In the genomic region with DNA sequence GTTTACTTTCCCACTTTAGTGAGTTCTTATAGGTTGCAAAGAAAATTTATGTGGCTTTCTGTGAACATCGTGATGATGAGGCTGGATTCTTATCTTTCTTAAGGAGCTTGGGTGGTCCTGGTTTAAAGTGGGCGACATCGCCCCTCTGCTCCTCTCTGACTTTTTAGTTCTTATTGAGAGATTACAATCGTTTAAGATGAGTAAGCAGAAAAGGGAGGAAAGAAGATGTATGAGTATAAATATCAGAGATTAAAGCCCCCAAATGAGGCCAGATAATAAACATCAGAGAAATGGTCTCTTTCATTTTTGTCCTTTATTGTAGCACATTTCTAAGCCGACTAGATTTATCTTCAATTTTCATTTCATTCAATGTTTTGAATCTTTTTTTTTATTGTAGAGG, we compare ENCODE assay signal across 1 cellular context.
TF ChIP-seq lines count a peak whose summit lies in the region.

No MANE protein-coding gene starts in this region.

TF ChIP-seq in IMR-90, 13 proteins besides CTCF, POLR2A, EP300 and RAD21:
- peak; percentile 47 for TF ChIP-seq MAFK (IDR thresholded peaks at IDR 0.05; ENCODE audit: low read depth, low read length)
- TF ChIP-seq MXI1 (IDR thresholded peaks at IDR 0.05; ENCODE audit: borderline replicate concordance, low read depth, low read length): no peak
- no peak for TF ChIP-seq SMC3 (IDR thresholded peaks at IDR 0.05; ENCODE audit: low read depth, low read length)
